ENCODE assay signal across 1 cellular context in genomic region chr4:32145987-32146386, GRCh38.
A peak's percentile ranks its signal among the peaks of the same experiment; 100 is the strongest.
TF ChIP-seq lines count a peak whose summit lies in the region.

No MANE protein-coding gene starts in this region.

TF ChIP-seq in H1, 55 proteins besides CTCF, POLR2A, EP300 and RAD21:
- TF ChIP-seq YY1 (IDR thresholded peaks at IDR 0.05; ENCODE audit: low read depth, low read length) (peak; percentile 64), SP1 (IDR thresholded peaks at IDR 0.05; ENCODE audit: low read depth, low read length) (no peak), SIN3A (conservative IDR thresholded peaks at IDR 0.05 in 1 of 2, IDR thresholded peaks at IDR 0.05 in 1 of 2; ENCODE audit: low read depth in 1 of 2, low read length in 2 of 2) (no peak), CHD7 (IDR thresholded peaks at IDR 0.05; ENCODE audit: insufficient replicate concordance, low read length) (no peak)
